ENCODE assay signal across 8 cellular contexts in the genomic region with DNA sequence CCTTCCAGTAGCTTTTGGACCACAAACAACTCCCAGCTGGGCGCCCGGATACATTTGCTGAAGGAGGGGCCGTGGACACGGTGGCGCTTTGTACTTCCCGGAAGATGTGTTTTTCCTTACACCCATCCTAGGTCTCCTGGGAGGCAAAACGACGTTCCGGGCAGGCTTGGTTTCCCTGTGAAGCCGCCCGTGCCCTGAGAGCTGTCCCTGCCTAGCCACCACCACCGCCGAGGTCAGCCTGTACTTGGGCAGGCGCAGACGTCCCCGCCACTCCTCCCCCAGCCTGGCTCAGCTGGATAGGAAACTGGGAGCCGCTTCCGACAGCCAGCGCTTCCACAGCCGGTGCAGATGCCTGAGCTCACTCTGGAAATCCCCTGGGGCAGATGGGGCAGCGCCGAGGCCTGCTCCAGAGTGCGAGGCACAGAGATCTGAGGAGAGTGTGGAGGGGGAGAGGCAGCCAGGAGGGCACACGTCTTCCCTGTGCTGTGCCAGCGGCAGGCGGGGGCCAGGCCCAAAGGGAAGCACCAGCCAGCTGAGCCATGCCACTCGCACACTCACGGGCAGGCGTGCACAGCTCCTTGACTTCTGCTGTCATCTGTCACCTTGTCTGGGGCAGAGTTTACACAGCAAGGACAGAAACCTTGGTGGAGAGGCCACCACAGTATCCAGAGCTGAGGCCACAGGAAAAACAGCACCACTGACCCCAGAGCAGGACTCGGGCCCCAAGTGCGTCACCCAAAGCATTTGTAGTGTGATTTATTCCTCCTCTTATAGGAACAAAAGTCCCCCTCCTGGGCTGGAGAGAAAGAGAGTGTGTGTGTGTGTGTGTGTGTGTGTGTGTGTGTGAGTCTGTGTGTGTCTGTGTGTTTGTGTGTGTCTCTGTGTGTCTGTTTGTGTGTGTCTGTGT. TPM values are rescaled to one million over a fixed set of nuclear protein-coding genes. Genes with fewer than 3 reads are reported as not detected.
A peak's percentile ranks its signal among the peaks of the same experiment; 100 is the strongest.
DNase-seq lines count a peak whose midpoint lies in the region; ATAC-seq and TF ChIP-seq lines count a peak whose summit lies in the region.

No MANE protein-coding gene starts in this region.

- H3K27ac Mint-ChIP-seq in stimulated activated memory B cell treated with anti-CD40 and anti-IgM and Interleukin-4, amounts not matched to agents 10 μg/mL and 1 μg/mL and 100 μg/mL, for 72 hours: peak overlapping the region; percentile 96

- no peaks in the 10 kb centered on the region for H3K27me3 ChIP-seq in layer of hippocampus (ENCODE audit: control insufficient read depth, insufficient read depth, low read length)

- peaks cover 18% of the 10 kb centered on the region for H3K36me3 Mint-ChIP-seq in stimulated activated memory B cell treated with anti-CD40 and anti-IgM and Interleukin-4, amounts not matched to agents 10 μg/mL and 1 μg/mL and 100 μg/mL, for 72 hours

- peak; percentile 5 for ATAC-seq in stimulated activated memory B cell treated with anti-CD40 and anti-IgM and Interleukin-4, amounts not matched to agents 10 μg/mL and 1 μg/mL and 100 μg/mL, for 72 hours
- no peak for ATAC-seq in GM21528 (IDR thresholded peaks at IDR 0.05; ENCODE audit: low FRiP score, unreplicated experiment)

- no peaks in the 10 kb centered on the region for H3K27me3 Mint-ChIP-seq in stimulated activated memory B cell treated with anti-CD40 and anti-IgM and Interleukin-4, amounts not matched to agents 10 μg/mL and 1 μg/mL and 100 μg/mL, for 72 hours

- DNase-seq in GM12864 (ENCODE audit: low read depth): no peak
- DNase-seq in NCI-H526 (lab: John Stamatoyannopoulos, UW): peak; percentile 74 to 91
- DNase-seq in caudate nucleus (lab: John Stamatoyannopoulos, UW): peak in 45 of 61 donors; percentile 12 to 68 (median 39)
- DNase-seq in occipital lobe (lab: John Stamatoyannopoulos, UW): no peak
- no peak for DNase-seq in RKO (ENCODE audit: low spot score)

- no peak for TF ChIP-seq CTCF in GM12864 (IDR thresholded peaks at IDR 0.05; ENCODE audit: low read depth, low read length, missing control alignments)

- H3K4me3 Mint-ChIP-seq in stimulated activated memory B cell treated with anti-CD40 and anti-IgM and Interleukin-4, amounts not matched to agents 10 μg/mL and 1 μg/mL and 100 μg/mL, for 72 hours: peak overlapping the region; percentile 100

- H3K9me3 Mint-ChIP-seq in stimulated activated memory B cell treated with anti-CD40 and anti-IgM and Interleukin-4, amounts not matched to agents 10 μg/mL and 1 μg/mL and 100 μg/mL, for 72 hours: no peaks in the 10 kb centered on the region

- peak overlapping the region; percentile 66 for H3K4me3 ChIP-seq in GM12864 (ENCODE audit: low read depth, low read length)

- H3K27ac ChIP-seq in caudate nucleus (ENCODE audit: low read depth, low read length): peak overlapping the region; percentile 91
- H3K27ac ChIP-seq in layer of hippocampus (ENCODE audit: low read depth, low read length): peak overlapping the region; percentile 85

- H3K4me1 Mint-ChIP-seq in stimulated activated memory B cell treated with anti-CD40 and anti-IgM and Interleukin-4, amounts not matched to agents 10 μg/mL and 1 μg/mL and 100 μg/mL, for 72 hours: peaks cover 84% of the 10 kb centered on the region

RNA-seq across cellular contexts. Expression of a gene that starts 3.0 kb away (rescaled TPM):
- 2.2 TPM for total RNA-seq in occipital lobe

RNA-seq across cellular contexts. Expression of a gene that starts 30.8 kb away (rescaled TPM):
- not detected for total RNA-seq in occipital lobe

RNA-seq across cellular contexts. Expression of a gene that starts 39.3 kb away (rescaled TPM):
- total RNA-seq in occipital lobe: 1.2 TPM

RNA-seq across cellular contexts. Expression of a gene that starts 41.6 kb away (rescaled TPM):
- 1.9 TPM for total RNA-seq in occipital lobe

RNA-seq across cellular contexts. Expression of a gene that starts 45.3 kb away (rescaled TPM):
- 30.3 TPM for total RNA-seq in occipital lobe

Comparison
In these comparisons a context has a peak if more than half of its experiments do, and no peak if none do; other contexts are left out.
1. DNase-seq: peak in NCI-H526 (2 of 2) and caudate nucleus (45 of 61); none in GM12864 (single experiment), occipital lobe (single experiment) and RKO (single experiment).